ENCODE assay signal across 17 cellular contexts in genomic region chr5:141973871-141974595, GRCh38. TPM values are rescaled to one million over a fixed set of nuclear protein-coding genes. Genes with fewer than 3 reads are reported as not detected.
DNase-seq lines count a peak whose midpoint lies in the region; ATAC-seq and TF ChIP-seq lines count a peak whose summit lies in the region.
"Had no signal": no experiment of that assay in that cellular context is flagged by ENCODE, and none has a peak within 500 bp of the region (broad histone marks: within the 10 kb centered on the region; RNA-seq: fewer than 3 reads in every experiment).

No MANE protein-coding gene starts in this region.

- H3K36me3 Mint-ChIP-seq in activated naive CD8-positive, alpha-beta T cell treated with anti-CD3 and anti-CD28 coated beads for 36 hours: peaks cover 42% of the 10 kb centered on the region
- peaks cover 18 to 33% of the 10 kb centered on the region in 2 donors for H3K36me3 Mint-ChIP-seq in stimulated activated naive B cell treated with anti-CD40 and anti-IgM and Interleukin-4, amounts not matched to agents 10 μg/mL and 1 μg/mL and 100 μg/mL, for 72 hours
- H3K36me3 Mint-ChIP-seq in naive thymus-derived CD8-positive, alpha-beta T cell: peaks cover 0 to 61% (median 21%) of the 10 kb centered on the region in 3 donors

- CTCF ChIA-PET in AG04449 (lab: Yijun Ruan, JAX): interaction anchor here (1.1 to 1.4 kb wide), 3 partner anchors 14 to 169 kb away, joined by 3 to 6 read pairs (median 4); no protein-coding TSS in a partner anchor

- peak overlapping the region; percentile 5 for H3K4me2 ChIP-seq in GM23248 (ENCODE audit: unreplicated experiment)
- H3K4me2 ChIP-seq: hepatocyte had no signal

- no peaks in the 10 kb centered on the region for H3K9me3 Mint-ChIP-seq in activated naive CD8-positive, alpha-beta T cell treated with anti-CD3 and anti-CD28 coated beads for 36 hours
- no peaks in the 10 kb centered on the region for H3K9me3 Mint-ChIP-seq in stimulated activated naive B cell treated with anti-CD40 and anti-IgM and Interleukin-4, amounts not matched to agents 10 μg/mL and 1 μg/mL and 100 μg/mL, for 72 hours
- no peaks in the 10 kb centered on the region for H3K9me3 Mint-ChIP-seq in naive thymus-derived CD8-positive, alpha-beta T cell
- H3K9me3 Mint-ChIP-seq: naive thymus-derived CD4-positive, alpha-beta T cell; stimulated activated memory B cell treated with anti-CD40 and anti-IgM and Interleukin-4, amounts not matched to agents 10 μg/mL and 1 μg/mL and 100 μg/mL, for 72 hours had no signal

- no peak for ATAC-seq in stimulated activated naive B cell treated with anti-CD40 and anti-IgM and Interleukin-4, amounts not matched to agents 10 μg/mL and 1 μg/mL and 100 μg/mL, for 72 hours (replicated peaks)
- no peak for ATAC-seq in HG03025 (IDR thresholded peaks at IDR 0.05; ENCODE audit: low FRiP score, unreplicated experiment)
- ATAC-seq in naive thymus-derived CD8-positive, alpha-beta T cell: no peak
- ATAC-seq in GM18873 (IDR thresholded peaks at IDR 0.05; ENCODE audit: low FRiP score, unreplicated experiment): no peak
- ATAC-seq: left lung; naive thymus-derived CD4-positive, alpha-beta T cell; right cardiac atrium; stimulated activated memory B cell treated with anti-CD40 and anti-IgM and Interleukin-4, amounts not matched to agents 10 μg/mL and 1 μg/mL and 100 μg/mL, for 72 hours had no signal

- H3K27me3 Mint-ChIP-seq in activated naive CD8-positive, alpha-beta T cell treated with anti-CD3 and anti-CD28 coated beads for 36 hours: no peaks in the 10 kb centered on the region
- H3K27me3 Mint-ChIP-seq in stimulated activated naive B cell treated with anti-CD40 and anti-IgM and Interleukin-4, amounts not matched to agents 10 μg/mL and 1 μg/mL and 100 μg/mL, for 72 hours: no peaks in the 10 kb centered on the region
- H3K27me3 Mint-ChIP-seq in naive thymus-derived CD8-positive, alpha-beta T cell: no peaks in the 10 kb centered on the region
- H3K27me3 Mint-ChIP-seq: naive thymus-derived CD4-positive, alpha-beta T cell; stimulated activated memory B cell treated with anti-CD40 and anti-IgM and Interleukin-4, amounts not matched to agents 10 μg/mL and 1 μg/mL and 100 μg/mL, for 72 hours had no signal

- DNase-seq in AG04449 (ENCODE audit: low read depth, low spot score): peak; percentile 49
- DNase-seq in GM23248: peak; percentile 65
- DNase-seq in activated naive CD8-positive, alpha-beta T cell treated with anti-CD3 and anti-CD28 coated beads for 36 hours: no peak
- peak; percentile 42 for DNase-seq in fibroblast of pulmonary artery (ENCODE audit: low read depth)
- DNase-seq in stimulated activated naive B cell treated with anti-CD40 and anti-IgM and Interleukin-4, amounts not matched to agents 10 μg/mL and 1 μg/mL and 100 μg/mL, for 72 hours: no peak
- DNase-seq in naive thymus-derived CD8-positive, alpha-beta T cell: no peak
- DNase-seq: activated CD8-positive, alpha-beta memory T cell treated with anti-CD3 and anti-CD28 coated beads, Interleukin-2, amount 50 U/mL, for 4 hours; left lung; naive thymus-derived CD4-positive, alpha-beta T cell; right cardiac atrium; stimulated activated CD4-positive, alpha-beta T cell treated with anti-CD3 and anti-CD28 coated beads, Interleukin-4, amount 100 ng/mL, for 4 hours had no signal

- H3K27ac Mint-ChIP-seq in activated naive CD8-positive, alpha-beta T cell treated with anti-CD3 and anti-CD28 coated beads for 36 hours: peak overlapping the region; percentile 85
- H3K27ac Mint-ChIP-seq in stimulated activated naive B cell treated with anti-CD40 and anti-IgM and Interleukin-4, amounts not matched to agents 10 μg/mL and 1 μg/mL and 100 μg/mL, for 72 hours: no peak overlapping the region
- H3K27ac Mint-ChIP-seq in naive thymus-derived CD8-positive, alpha-beta T cell: peak overlapping the region in 3 of 10 donors; percentile 23 to 56 (median 50)
- H3K27ac Mint-ChIP-seq: stimulated activated memory B cell treated with anti-CD40 and anti-IgM and Interleukin-4, amounts not matched to agents 10 μg/mL and 1 μg/mL and 100 μg/mL, for 72 hours had no signal

- no peaks in the 10 kb centered on the region for H3K9me2 ChIP-seq in GM23248 (ENCODE audit: insufficient read depth)

- peak overlapping the region; percentile 39 for H3K27ac ChIP-seq in GM23248
- H3K27ac ChIP-seq: C4-2B, cardiac muscle cell, hepatocyte, left lung had no signal

- H3K27me3 ChIP-seq in GM23248 (replicated peaks; ENCODE audit: insufficient read depth): no peaks in the 10 kb centered on the region
- H3K27me3 ChIP-seq: cardiac muscle cell, hepatocyte, left lung had no signal

- peaks cover 38% of the 10 kb centered on the region for H3K4me1 Mint-ChIP-seq in activated naive CD8-positive, alpha-beta T cell treated with anti-CD3 and anti-CD28 coated beads for 36 hours
- peaks cover 11 to 21% of the 10 kb centered on the region in 2 donors for H3K4me1 Mint-ChIP-seq in stimulated activated naive B cell treated with anti-CD40 and anti-IgM and Interleukin-4, amounts not matched to agents 10 μg/mL and 1 μg/mL and 100 μg/mL, for 72 hours
- peaks cover 11 to 41% (median 35%) of the 10 kb centered on the region in 4 donors for H3K4me1 Mint-ChIP-seq in naive thymus-derived CD8-positive, alpha-beta T cell

- POLR2A ChIA-PET in AG04449 (lab: Yijun Ruan, JAX): no interaction called here
- POLR2A ChIA-PET in naive thymus-derived CD8-positive, alpha-beta T cell (lab: Charles Lee): no interaction called here

- H3K79me2 ChIP-seq in GM23248 (ENCODE audit: insufficient read depth): peaks cover 88% of the 10 kb centered on the region

- WGBS in GM23248 (ENCODE audit: low coverage in 1 of 2, low lambda C conversion rate in 2 of 2, missing lambda C conversion rate in 2 of 2), 2 experiments: 21 to 30% methylated on average over 1 of the region's 1 CpG

- peaks cover 8% of the 10 kb centered on the region; the same call in 1 of the 2 replicates for H4K20me1 ChIP-seq in GM23248 (ENCODE audit: insufficient read depth)

- H3K4me3 Mint-ChIP-seq in activated naive CD8-positive, alpha-beta T cell treated with anti-CD3 and anti-CD28 coated beads for 36 hours: peak overlapping the region; percentile 49
- no peak overlapping the region for H3K4me3 Mint-ChIP-seq in stimulated activated naive B cell treated with anti-CD40 and anti-IgM and Interleukin-4, amounts not matched to agents 10 μg/mL and 1 μg/mL and 100 μg/mL, for 72 hours
- peak overlapping the region in 2 of 10 donors; percentile 13 to 56 for H3K4me3 Mint-ChIP-seq in naive thymus-derived CD8-positive, alpha-beta T cell
- H3K4me3 Mint-ChIP-seq: stimulated activated memory B cell treated with anti-CD40 and anti-IgM and Interleukin-4, amounts not matched to agents 10 μg/mL and 1 μg/mL and 100 μg/mL, for 72 hours had no signal

- peaks cover 26% of the 10 kb centered on the region for H3K4me1 ChIP-seq in GM23248 (ENCODE audit: insufficient read depth)

- no peaks in the 10 kb centered on the region for H3K9me3 ChIP-seq in GM23248 (ENCODE audit: low read depth)
- H3K9me3 ChIP-seq: left lung had no signal

- TF ChIP-seq CTCF in AG04449 (IDR thresholded peaks at IDR 0.05; ENCODE audit: insufficient read depth, low read length, missing control alignments) (no peak), fibroblast of pulmonary artery (IDR thresholded peaks at IDR 0.05; ENCODE audit: low read length, missing control alignments) (no peak)

- 0 out of 2 replicates have a peak overlapping the region, but pooled peaks have one; percentile 1 for H3K9ac ChIP-seq in GM23248

- no peak overlapping the region for H2AFZ ChIP-seq in GM23248
- H2AFZ ChIP-seq: hepatocyte had no signal

- H3K36me3 ChIP-seq in GM23248 (ENCODE audit: low read depth): peaks cover 49% of the 10 kb centered on the region

- H3F3A ChIP-seq in GM23248 (ENCODE audit: insufficient read depth): peaks cover 38% of the 10 kb centered on the region

- no peak overlapping the region for H3K4me3 ChIP-seq in AG04449 (ENCODE audit: low read depth, low read length)
- no peak overlapping the region for H3K4me3 ChIP-seq in GM23248
- no peak overlapping the region for H3K4me3 ChIP-seq in fibroblast of pulmonary artery (replicated peaks; ENCODE audit: low read depth, low read length)
- H3K4me3 ChIP-seq: cardiac muscle cell, hepatocyte, left lung had no signal

- in situ Hi-C loops in GM23248 (cut with MboI): no loop called here

RNA-seq across cellular contexts. Expression of gene RNF14, which starts 5.1 kb away (rescaled TPM):
- total RNA-seq in GM23248 (2014; rRNA removed; shearing (Covaris generic)): 101 and 110 TPM in 2 replicates
- 77.8 and 81.1 TPM in 2 replicates for polyA plus RNA-seq in GM23248 (2016; fragmentation: Nextera tagmentation; extraction: Ambion mirVana)
- total RNA-seq in activated naive CD8-positive, alpha-beta T cell treated with anti-CD3 and anti-CD28 coated beads for 36 hours: 10 to 100 TPM; 44.9 to 45.4 TPM
- total RNA-seq in naive thymus-derived CD8-positive, alpha-beta T cell: 10 to 100 TPM; 31.3 to 31.6 TPM
- 10 to 100 TPM; 27.4 to 40.1 (median 30.1) TPM for polyA plus RNA-seq in naive thymus-derived CD8-positive, alpha-beta T cell

RNA-seq across cellular contexts. Expression of gene PCDH12, which starts 16.0 kb away (rescaled TPM):
- 0.13 TPM in 1 of 2 replicates, not detected in the other for total RNA-seq in GM23248 (2014; rRNA removed; shearing (Covaris generic))
- 0.11 and 0.36 TPM in 2 replicates for polyA plus RNA-seq in GM23248 (2016; fragmentation: Nextera tagmentation; extraction: Ambion mirVana)
- 1 to 10 TPM; 1.3 to 1.5 TPM for total RNA-seq in activated naive CD8-positive, alpha-beta T cell treated with anti-CD3 and anti-CD28 coated beads for 36 hours
- total RNA-seq in naive thymus-derived CD8-positive, alpha-beta T cell: not detected
- polyA plus RNA-seq in naive thymus-derived CD8-positive, alpha-beta T cell: under 1 TPM; 0.07 to 0.21 (median 0.07) TPM

RNA-seq across cellular contexts. Expression of gene GNPDA1, which starts 38.8 kb away (rescaled TPM):
- 24.8 and 28.7 TPM in 2 replicates for total RNA-seq in GM23248 (2014; rRNA removed; shearing (Covaris generic))
- 27.6 and 31.5 TPM in 2 replicates for polyA plus RNA-seq in GM23248 (2016; fragmentation: Nextera tagmentation; extraction: Ambion mirVana)
- 100 to 1,000 TPM; 140 to 148 TPM for total RNA-seq in activated naive CD8-positive, alpha-beta T cell treated with anti-CD3 and anti-CD28 coated beads for 36 hours
- total RNA-seq in naive thymus-derived CD8-positive, alpha-beta T cell: 10 to 100 TPM; 27.3 to 29.4 TPM
- 10 to 100 TPM; 40.9 to 51.0 (median 43.9) TPM for polyA plus RNA-seq in naive thymus-derived CD8-positive, alpha-beta T cell

RNA-seq across cellular contexts. Expression of gene DELE1, which starts 50.4 kb away (rescaled TPM):
- total RNA-seq in GM23248 (2014; rRNA removed; shearing (Covaris generic)): 39.5 and 47.9 TPM in 2 replicates
- polyA plus RNA-seq in GM23248 (2016; fragmentation: Nextera tagmentation; extraction: Ambion mirVana): 28.9 and 35.1 TPM in 2 replicates
- total RNA-seq in activated naive CD8-positive, alpha-beta T cell treated with anti-CD3 and anti-CD28 coated beads for 36 hours: 10 to 100 TPM; 46.4 to 51.6 TPM
- total RNA-seq in naive thymus-derived CD8-positive, alpha-beta T cell: 10 to 100 TPM; 89.8 to 97.1 TPM
- 10 to 100 TPM; 28.2 to 33.5 (median 31.4) TPM for polyA plus RNA-seq in naive thymus-derived CD8-positive, alpha-beta T cell

Comparison
In these comparisons a context has a peak if more than half of its experiments do, and no peak if none do; other contexts are left out.
1. DNase-seq: peak in AG04449 (single experiment), GM23248 (single experiment) and fibroblast of pulmonary artery (single experiment); none in activated naive CD8-positive, alpha-beta T cell treated with anti-CD3 and anti-CD28 coated beads for 36 hours (single experiment), stimulated activated naive B cell treated with anti-CD40 and anti-IgM and Interleukin-4, amounts not matched to agents 10 μg/mL and 1 μg/mL and 100 μg/mL, for 72 hours (single experiment) and naive thymus-derived CD8-positive, alpha-beta T cell (0 of 10).